ENCODE assay signal across 24 cellular contexts in the genomic region with DNA sequence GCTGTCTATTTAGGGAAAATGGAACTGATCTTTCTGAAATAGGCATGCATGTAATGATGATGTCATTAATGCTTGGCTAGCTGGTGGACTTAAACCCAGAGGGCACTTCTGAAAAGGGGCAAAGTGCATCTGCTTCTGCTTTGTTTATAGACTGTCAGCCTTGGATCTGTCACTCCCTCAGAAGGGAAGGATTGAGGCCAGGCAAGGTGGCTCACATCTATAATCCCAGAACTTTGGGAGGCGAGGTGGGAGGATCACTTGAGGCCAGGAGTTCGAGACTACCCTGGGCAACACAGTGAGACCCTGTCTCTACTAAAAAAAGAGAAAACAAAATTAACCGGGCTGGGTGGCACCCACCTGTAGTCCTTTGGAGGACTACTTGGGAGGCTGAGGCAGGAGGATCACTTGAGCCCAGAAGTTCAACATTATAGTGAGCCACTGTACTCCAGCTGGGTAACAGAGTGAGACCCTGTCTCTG.
"Had no signal": no experiment of that assay in that cellular context is flagged by ENCODE, and none has a peak within 500 bp of the region (broad histone marks: within the 10 kb centered on the region; RNA-seq: fewer than 3 reads in every experiment).

No MANE protein-coding gene starts in this region.

- ATAC-seq: activated T-cell treated with anti-CD3 and anti-CD28 coated beads, Interleukin-2, amount 50 U/mL, for 4 hours; esophagus mucosa; left ventricle myocardium superior; stimulated activated naive CD8-positive, alpha-beta T cell treated with anti-CD3 and anti-CD28 coated beads, Interleukin-15, Interleukin-2, amounts not matched to agents 100 U/mL and 50 U/mL, for 24 hours had no signal

- H3K27me3 ChIP-seq: breast epithelium, spleen had no signal

- H3K36me3 ChIP-seq: breast epithelium, spleen, WERI-Rb-1 had no signal

- H3K27me3 Mint-ChIP-seq: activated naive CD8-positive, alpha-beta T cell; central memory CD8-positive, alpha-beta T cell; naive B cell had no signal

- H3K27ac ChIP-seq: breast epithelium, spleen, WERI-Rb-1 had no signal

- DNase-seq: activated CD4-positive, alpha-beta T cell treated with anti-CD3 and anti-CD28 coated beads for 1 hour; activated CD4-positive, alpha-beta T cell treated with anti-CD3 and anti-CD28 coated beads, Interleukin-2, amount 50 U/mL, for 48 hours; activated CD8-positive, alpha-beta memory T cell treated with anti-CD3 and anti-CD28 coated beads, Interleukin-2, amount 50 U/mL, for 48 hours; activated naive CD4-positive, alpha-beta T cell; activated T-cell treated with anti-CD3 and anti-CD28 coated beads, Interleukin-2, amount 50 U/mL, for 4 hours; effector memory CD4-positive, alpha-beta T cell; glutamatergic neuron; hippocampal formation; kidney glomerular epithelial cell; left ventricle myocardium superior; naive B cell; posterior cingulate gyrus; retina; spleen; stimulated activated CD4-positive, alpha-beta T cell treated with anti-CD3 and anti-CD28 coated beads, Interleukin-4, amount 100 ng/mL, for 1 hour; stimulated activated naive CD8-positive, alpha-beta T cell treated with anti-CD3 and anti-CD28 coated beads, Interleukin-15, Interleukin-2, amounts not matched to agents 100 U/mL and 50 U/mL, for 24 hours; T-helper 1 cell; WERI-Rb-1 had no signal

- H3K9me3 ChIP-seq: breast epithelium, spleen had no signal

- H3K9me3 Mint-ChIP-seq: activated T-cell treated with anti-CD3 and anti-CD28 coated beads, Interleukin-2, amount 50 U/mL, for 4 hours; activated T-helper 2 cell treated with anti-CD3 and anti-CD28 coated beads, Interferon-gamma antibody, Interleukin-2, Interleukin-4, amounts not matched to agents 10 μg/mL and 5 μg/mL and 100 μg/mL, durations not matched to agents 14 hours and 24 hours and 36 hours; central memory CD8-positive, alpha-beta T cell; naive B cell; neural crest cell had no signal

- H3K4me3 ChIP-seq: breast epithelium, spleen had no signal

- H3K4me3 Mint-ChIP-seq: activated naive CD8-positive, alpha-beta T cell; activated T-cell treated with anti-CD3 and anti-CD28 coated beads, Interleukin-2, amount 50 U/mL, for 4 hours; central memory CD8-positive, alpha-beta T cell; naive B cell; neural crest cell had no signal

- H3K27ac Mint-ChIP-seq: activated naive CD8-positive, alpha-beta T cell; activated T-helper 2 cell treated with anti-CD3 and anti-CD28 coated beads, Interferon-gamma antibody, Interleukin-2, Interleukin-4, amounts not matched to agents 10 μg/mL and 5 μg/mL and 100 μg/mL, durations not matched to agents 14 hours and 24 hours and 36 hours; naive B cell had no signal

- H3K4me1 ChIP-seq: breast epithelium, spleen had no signal

- H3K4me1 Mint-ChIP-seq: central memory CD8-positive, alpha-beta T cell; naive B cell had no signal
